Comparison of ENCODE assay signal across 10 cellular contexts in genomic region chr2:73690372-73691088, GRCh38. TPM values are rescaled to one million over a fixed set of nuclear protein-coding genes. Genes with fewer than 3 reads are reported as not detected.
DNase-seq lines count a peak whose midpoint lies in the region; ATAC-seq, FAIRE-seq and TF ChIP-seq lines count a peak whose summit lies in the region.
"Not testable (repeated sequence)": the region's sequence is repeated elsewhere in the genome, so short reads cannot be mapped to it uniquely, and the experiment has no call there.
"Had no signal": no experiment of that assay in that cellular context is flagged by ENCODE, and none has a peak within 500 bp of the region (broad histone marks: within the 10 kb centered on the region; RNA-seq: fewer than 3 reads in every experiment).

No MANE protein-coding gene starts in this region.

- not testable (repeated sequence) for H3K9me1 ChIP-seq in endothelial cell of umbilical vein (replicated peaks; ENCODE audit: control insufficient read depth, extremely low read depth, insufficient read depth, low read length)

- H3K4me3 Mint-ChIP-seq in Calu3 (ENCODE audit: low read depth, unreplicated experiment); activated CD8-positive, alpha-beta T cell treated with anti-CD3 and anti-CD28 coated beads for 36 hours: not testable (repeated sequence)

- H3K27ac ChIP-seq in OCI-LY7 (ENCODE audit: low read depth, low read length, poor library complexity, severe bottlenecking); endothelial cell of umbilical vein (ENCODE audit: insufficient read depth, low read depth, low read length); lower lobe of right lung: not testable (repeated sequence)

- CTCF ChIA-PET in Calu3 (lab: Charles Lee); OCI-LY7 (lab: Charles Lee; ENCODE audit: unreplicated experiment): not testable (repeated sequence)
- CTCF ChIA-PET in activated CD8-positive, alpha-beta T cell treated with anti-CD3 and anti-CD28 coated beads for 36 hours (lab: Charles Lee): interaction anchor here (1.3 to 2.2 kb wide), 5 partner anchors 10 to 99 kb away, joined by 3 to 9 read pairs (median 4); partner anchors contain the start of gene TPRKB
- CTCF ChIA-PET in endothelial cell of umbilical vein (lab: Charles Lee): interaction anchor here (0.7 to 2.5 kb wide), 2 partner anchors 10 to 47 kb away, joined by 3 to 18 read pairs; partner anchors contain the start of gene TPRKB

- FAIRE-seq in HTR-8/SVneo (lab: Jason Lieb, UNC) (peak; percentile 86), endothelial cell of umbilical vein (lab: Jason Lieb, UNC) (peak; percentile 65)

- not testable (repeated sequence) for H3K4me3 ChIP-seq in OCI-LY7 (ENCODE audit: low read depth, low read length, poor library complexity, severe bottlenecking); endothelial cell of umbilical vein (replicated peaks in 1 of 3; ENCODE audit: insufficient read depth in 1 of 3, low read depth in 1 of 3, low read length in 3 of 3); lower lobe of right lung

- not testable (repeated sequence) for H3K27ac Mint-ChIP-seq in Calu3 (ENCODE audit: unreplicated experiment); activated CD8-positive, alpha-beta T cell treated with anti-CD3 and anti-CD28 coated beads for 36 hours

- not testable (repeated sequence) for H3K9me3 ChIP-seq in OCI-LY7 (ENCODE audit: low read length); endothelial cell of umbilical vein (replicated peaks; ENCODE audit: control insufficient read depth, insufficient read depth, low read length); lower lobe of right lung

- H3K9me3 Mint-ChIP-seq in Calu3 (ENCODE audit: low read depth, unreplicated experiment); activated CD8-positive, alpha-beta T cell treated with anti-CD3 and anti-CD28 coated beads for 36 hours: not testable (repeated sequence)

- H3K27me3 ChIP-seq in endothelial cell of umbilical vein (ENCODE audit: control insufficient read depth in 2 of 2, insufficient read depth in 2 of 2, low read length in 2 of 2); lower lobe of right lung (ENCODE audit: low read depth): not testable (repeated sequence)

- dilution Hi-C loops in endothelial cell of umbilical vein (cut with MboI; ENCODE audit: extremely low pct_ligation_motif_present, low sequenced_read_pairs): not testable (repeated sequence)

- not testable (repeated sequence) for H3K36me3 Mint-ChIP-seq in Calu3 (ENCODE audit: insufficient read depth, unreplicated experiment); activated CD8-positive, alpha-beta T cell treated with anti-CD3 and anti-CD28 coated beads for 36 hours (ENCODE audit: low read depth)

- not testable (repeated sequence) for H3K79me2 ChIP-seq in OCI-LY7 (ENCODE audit: insufficient read depth, low read depth, low read length); endothelial cell of umbilical vein (ENCODE audit: control insufficient read depth, insufficient read depth, low read length)

- not testable (repeated sequence) for H3K4me1 ChIP-seq in OCI-LY7 (ENCODE audit: insufficient read depth, low read length, poor library complexity, severe bottlenecking); endothelial cell of umbilical vein (ENCODE audit: control insufficient read depth, extremely low read depth, insufficient read depth, low read length); lower lobe of right lung

- not testable (repeated sequence) for H4K20me1 ChIP-seq in OCI-LY7 (ENCODE audit: insufficient read depth, low read length); endothelial cell of umbilical vein (replicated peaks; ENCODE audit: control insufficient read depth, extremely low read depth, insufficient read depth, low read length)

- intact Hi-C loops in Calu3 (cut with micrococcal nuclease; ENCODE audit: unreplicated experiment); OCI-LY7 (cut with micrococcal nuclease; ENCODE audit: unreplicated experiment); activated CD8-positive, alpha-beta T cell treated with anti-CD3 and anti-CD28 coated beads for 36 hours (cut with micrococcal nuclease); endothelial cell of umbilical vein (cut with micrococcal nuclease); lower lobe of right lung (cut with DNase I): not testable (repeated sequence)

- TF ChIP-seq CTCF in Calu3 (IDR thresholded peaks at IDR 0.05; ENCODE audit: unreplicated experiment): not testable (repeated sequence)
- peak; percentile 68 for TF ChIP-seq CTCF in OCI-LY7 (conservative IDR thresholded peaks at IDR 0.05; ENCODE audit: low read length)
- peak; percentile 49 for TF ChIP-seq CTCF in activated CD8-positive, alpha-beta T cell treated with anti-CD3 and anti-CD28 coated beads for 36 hours (IDR thresholded peaks at IDR 0.05)
- TF ChIP-seq CTCF in endothelial cell of umbilical vein (IDR thresholded peaks at IDR 0.05; ENCODE audit: extremely low read depth in 1 of 2, insufficient read depth in 1 of 2, low read depth in 1 of 2, low read length in 2 of 2): peak; percentile 41 to 53
- peak; percentile 55 for TF ChIP-seq CTCF in lower lobe of right lung (IDR thresholded peaks at IDR 0.05)

- not testable (repeated sequence) for TF ChIP-seq POLR2A in endothelial cell of umbilical vein (IDR thresholded peaks at IDR 0.05; ENCODE audit: low read depth, low read length)

- ATAC-seq in GM21423 (IDR thresholded peaks at IDR 0.05; ENCODE audit: unreplicated experiment) (peak; percentile 58), lower lobe of right lung (peak; percentile 85 to 89)
- ATAC-seq in activated CD8-positive, alpha-beta T cell treated with anti-CD3 and anti-CD28 coated beads for 36 hours: peak; percentile 87

- not testable (repeated sequence) for BruUV-seq in Calu3 (replicated peaks; lab: Mats Ljungman, UMichigan); OCI-LY7 (replicated peaks; lab: Mats Ljungman, UMichigan); endothelial cell of umbilical vein (replicated peaks; lab: Mats Ljungman, UMichigan)

- H3K9ac ChIP-seq in endothelial cell of umbilical vein (replicated peaks; ENCODE audit: extremely low read depth, insufficient read depth, low read length): not testable (repeated sequence)

- H3K4me1 Mint-ChIP-seq in Calu3 (ENCODE audit: low read depth, unreplicated experiment); activated CD8-positive, alpha-beta T cell treated with anti-CD3 and anti-CD28 coated beads for 36 hours (ENCODE audit: low read depth): not testable (repeated sequence)

- POLR2A ChIA-PET in OCI-LY7 (lab: Charles Lee); activated CD8-positive, alpha-beta T cell treated with anti-CD3 and anti-CD28 coated beads for 36 hours (lab: Charles Lee): not testable (repeated sequence)
- POLR2A ChIA-PET in endothelial cell of umbilical vein (lab: Charles Lee): interaction anchor here (0.6 kb wide), 1 partner anchor 17 kb away, joined by 3 read pairs; no protein-coding TSS in a partner anchor

- H3K4me2 ChIP-seq in OCI-LY7 (ENCODE audit: low read length); endothelial cell of umbilical vein (ENCODE audit: insufficient read depth, low read length): not testable (repeated sequence)

- H3K27me3 Mint-ChIP-seq in Calu3 (ENCODE audit: unreplicated experiment): peaks cover 19% of the 10 kb centered on the region
- H3K27me3 Mint-ChIP-seq in activated CD8-positive, alpha-beta T cell treated with anti-CD3 and anti-CD28 coated beads for 36 hours: not testable (repeated sequence)

- not testable (repeated sequence) for H3K9me2 ChIP-seq in OCI-LY7 (ENCODE audit: insufficient read depth, low read length)

- DNase-seq in Calu3 (peak; percentile 17), HTR-8/SVneo (ENCODE audit: insufficient read length, low spot score) (peak; percentile 19), OCI-LY7 (ENCODE audit: low spot score) (peak; percentile 29), endothelial cell of umbilical vein (ENCODE audit: low read depth, low spot score) (peak; percentile 52)
- DNase-seq in activated CD8-positive, alpha-beta T cell treated with anti-CD3 and anti-CD28 coated beads for 36 hours: peak; percentile 54
- DNase-seq in lower lobe of right lung: not testable (repeated sequence)
- DNase-seq in stimulated activated CD8-positive, alpha-beta memory T cell treated with anti-CD3 and anti-CD28 coated beads, Interleukin-4, amount 100 ng/mL, for 48 hours: peak; percentile 50

- H2AFZ ChIP-seq in OCI-LY7 (ENCODE audit: low read length); endothelial cell of umbilical vein (ENCODE audit: low read depth, low read length): not testable (repeated sequence)

- H3K36me3 ChIP-seq in OCI-LY7 (ENCODE audit: insufficient read depth, low read length); endothelial cell of umbilical vein (ENCODE audit: control insufficient read depth in 2 of 2, extremely low read depth in 1 of 2, insufficient read depth in 2 of 2, low read length in 2 of 2); lower lobe of right lung: not testable (repeated sequence)

RNA-seq across cellular contexts. Expression of gene TPRKB, which starts 46.6 kb away (rescaled TPM):
- total RNA-seq in Calu3 (2022): 31.6 and 36.7 TPM in 2 replicates
- 25.4 and 29.3 TPM in 2 replicates for total RNA-seq in OCI-LY7 (2014; rRNA removed; shearing (Covaris generic))
- total RNA-seq in OCI-LY7 (2022): 48.8 and 51.4 TPM in 2 replicates
- 10 to 100 TPM; 27.0 to 29.0 TPM for total RNA-seq in activated CD8-positive, alpha-beta T cell treated with anti-CD3 and anti-CD28 coated beads for 36 hours
- 33.4 and 36.1 TPM in 2 replicates for total RNA-seq in endothelial cell of umbilical vein
- polyA plus RNA-seq in endothelial cell of umbilical vein: 18.6 and 27.1 TPM in 2 replicates
- 46.9 and 52.2 TPM in 2 replicates for polyA plus RNA-seq in endothelial cell of umbilical vein (2011; cell fraction: cytosol; rRNA removed)
- 15.2 and 21.0 TPM in 2 replicates for polyA plus RNA-seq in endothelial cell of umbilical vein (2011; cell fraction: nucleus; rRNA removed)
- 51.8 and 101 TPM in 2 replicates for polyA plus RNA-seq in endothelial cell of umbilical vein (2012)
- polyA minus RNA-seq in endothelial cell of umbilical vein: 5.1 and 5.5 TPM in 2 replicates
- 7.1 TPM for polyA minus RNA-seq in endothelial cell of umbilical vein (2011; cell fraction: cytosol; rRNA and poly(A)+ RNA removed)
- polyA minus RNA-seq in endothelial cell of umbilical vein (2011; cell fraction: nucleus; rRNA and poly(A)+ RNA removed): 5.0 and 7.3 TPM in 2 replicates
- 17.3 TPM for total RNA-seq in lower lobe of right lung

RNA-seq across cellular contexts. Expression of gene NAT8, which starts 48.3 kb away (rescaled TPM):
- not detected in 2 replicates for total RNA-seq in Calu3 (2022)
- total RNA-seq in OCI-LY7 (2014; rRNA removed; shearing (Covaris generic)): not detected in 2 replicates
- total RNA-seq in OCI-LY7 (2022): not detected in 2 replicates
- total RNA-seq in activated CD8-positive, alpha-beta T cell treated with anti-CD3 and anti-CD28 coated beads for 36 hours: not detected
- total RNA-seq in endothelial cell of umbilical vein: not detected in 2 replicates
- polyA plus RNA-seq in endothelial cell of umbilical vein: 0.19 and 0.25 TPM in 2 replicates
- 0.14 and 0.34 TPM in 2 replicates for polyA plus RNA-seq in endothelial cell of umbilical vein (2011; cell fraction: cytosol; rRNA removed)
- 0.36 TPM in 1 of 2 replicates, not detected in the other for polyA plus RNA-seq in endothelial cell of umbilical vein (2011; cell fraction: nucleus; rRNA removed)
- not detected in 2 replicates for polyA plus RNA-seq in endothelial cell of umbilical vein (2012)
- polyA minus RNA-seq in endothelial cell of umbilical vein: not detected in 2 replicates
- polyA minus RNA-seq in endothelial cell of umbilical vein (2011; cell fraction: cytosol; rRNA and poly(A)+ RNA removed): not detected
- not detected in 2 replicates for polyA minus RNA-seq in endothelial cell of umbilical vein (2011; cell fraction: nucleus; rRNA and poly(A)+ RNA removed)
- total RNA-seq in lower lobe of right lung: not detected
- total RNA-seq: Daoy had no signal
- polyA plus RNA-seq: adipose tissue had no signal
